Comparison of ENCODE assay signal across 10 cellular contexts in the genomic region with DNA sequence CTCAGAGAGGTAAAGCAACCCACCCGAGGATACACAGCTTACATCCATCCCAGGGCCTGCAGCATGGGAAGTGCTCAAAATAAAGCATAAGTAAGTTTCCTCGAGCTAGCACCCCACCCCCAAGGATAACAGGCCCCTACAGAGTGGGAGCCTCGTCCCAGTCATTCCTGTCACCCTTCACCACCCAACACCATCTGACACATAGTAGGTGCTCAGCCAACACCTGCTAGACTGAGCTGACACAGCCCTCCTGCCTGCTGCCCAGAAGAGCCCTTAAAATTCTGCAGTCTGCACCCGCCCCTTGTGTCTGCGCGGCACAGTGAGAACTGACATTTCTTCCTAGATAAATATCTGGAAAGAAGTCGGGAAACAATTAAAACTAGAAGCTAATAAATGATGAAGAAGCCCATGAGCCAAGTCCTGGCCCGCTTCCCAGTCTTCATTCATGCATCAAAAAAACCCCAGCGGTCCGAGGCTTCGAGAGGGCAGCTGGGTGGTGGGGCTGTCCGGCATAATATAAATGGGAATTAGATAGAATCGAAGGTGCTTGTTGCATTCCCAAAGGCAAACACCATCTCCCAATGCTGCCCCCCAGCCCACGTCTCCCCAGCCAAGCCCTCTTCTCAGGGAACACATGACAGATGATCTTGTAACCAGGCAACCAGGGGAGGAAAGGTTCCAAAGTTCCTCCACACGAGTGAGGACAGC.
DNase-seq lines count a peak whose midpoint lies in the region; ATAC-seq and TF ChIP-seq lines count a peak whose summit lies in the region.
"Had no signal": no experiment of that assay in that cellular context is flagged by ENCODE, and none has a peak within 500 bp of the region (broad histone marks: within the 10 kb centered on the region; RNA-seq: fewer than 3 reads in every experiment).

No MANE protein-coding gene starts in this region.

- H3K27me3 ChIP-seq in CD4-positive, alpha-beta T cell (ENCODE audit: control insufficient read depth, insufficient read depth, low read length), result no peaks in the 10 kb centered on the region
- H3K27me3 ChIP-seq in ovary, result no peaks in the 10 kb centered on the region
- no peaks in the 10 kb centered on the region for H3K27me3 ChIP-seq in mammary epithelial cell (ENCODE audit: insufficient read depth, low read length)

- H3K9ac ChIP-seq in mammary epithelial cell (ENCODE audit: insufficient read depth, low read length), result no peak overlapping the region

- no peak overlapping the region for H3K4me2 ChIP-seq in mammary epithelial cell (ENCODE audit: insufficient read depth, low read depth, low read length)

- BruUV-seq in mammary epithelial cell (replicated peaks; lab: Mats Ljungman, UMichigan), result no TSS peak

- no peaks in the 10 kb centered on the region for H3K9me3 ChIP-seq in CD4-positive, alpha-beta T cell (ENCODE audit: control insufficient read depth, low read length)
- H3K9me3 ChIP-seq in ovary, result no peaks in the 10 kb centered on the region
- no peaks in the 10 kb centered on the region for H3K9me3 ChIP-seq in mammary epithelial cell (replicated peaks; ENCODE audit: insufficient read depth, low read length)

- no peaks in the 10 kb centered on the region for H3K27me3 Mint-ChIP-seq in CD4-positive, alpha-beta T cell
- no peaks in the 10 kb centered on the region for H3K27me3 Mint-ChIP-seq in activated CD4-positive, alpha-beta memory T cell treated with anti-CD3 and anti-CD28 coated beads, Interleukin-2, amount 10 ng/mL, durations not matched to agents 7 days and 5 days

- in situ Hi-C loops in mammary epithelial cell (cut with MboI; ENCODE audit: low sequenced_read_pairs in 2 of 2), result no loop called here

- H3K9me3 Mint-ChIP-seq in CD4-positive, alpha-beta T cell, result no peaks in the 10 kb centered on the region
- H3K9me3 Mint-ChIP-seq in activated CD4-positive, alpha-beta memory T cell treated with anti-CD3 and anti-CD28 coated beads, Interleukin-2, amount 10 ng/mL, durations not matched to agents 7 days and 5 days, result no peaks in the 10 kb centered on the region

- H3K4me3 Mint-ChIP-seq in CD4-positive, alpha-beta T cell, result peak overlapping the region; percentile 89
- H3K4me3 Mint-ChIP-seq in activated CD4-positive, alpha-beta memory T cell treated with anti-CD3 and anti-CD28 coated beads, Interleukin-2, amount 10 ng/mL, durations not matched to agents 7 days and 5 days, result no peak overlapping the region

- H3K4me3 ChIP-seq in ovary, result no peak overlapping the region
- H3K4me3 ChIP-seq in mammary epithelial cell (replicated peaks in 1 of 3; ENCODE audit: insufficient read depth in 1 of 3, low read depth in 2 of 3, low read length in 3 of 3), result no peak overlapping the region

- no peak overlapping the region for H2AFZ ChIP-seq in mammary epithelial cell (ENCODE audit: low read depth, low read length)

- CTCF ChIA-PET in CD4-positive, alpha-beta T cell (lab: Charles Lee), result interaction anchor here (1.5 to 1.7 kb wide), 2 partner anchors 70 to 76 kb away, joined by 4 to 10 read pairs; a partner anchor contains a TSS
- CTCF ChIA-PET in activated CD4-positive, alpha-beta memory T cell treated with anti-CD3 and anti-CD28 coated beads, Interleukin-2, amount 10 ng/mL, durations not matched to agents 7 days and 5 days (lab: Charles Lee), result interaction anchor here (1.4 to 1.6 kb wide), 2 partner anchors 35 to 76 kb away, joined by 3 to 4 read pairs; a partner anchor contains a TSS
- CTCF ChIA-PET in mammary epithelial cell (lab: Charles Lee; ENCODE audit: low non-redundant PET), result interaction anchor here (0.6 kb wide), 1 partner anchor 35 kb away, joined by 5 read pairs; no protein-coding TSS in a partner anchor

- peaks cover 99% of the 10 kb centered on the region for H3K4me1 Mint-ChIP-seq in CD4-positive, alpha-beta T cell (ENCODE audit: low read depth)
- peaks cover 98% of the 10 kb centered on the region for H3K4me1 Mint-ChIP-seq in activated CD4-positive, alpha-beta memory T cell treated with anti-CD3 and anti-CD28 coated beads, Interleukin-2, amount 10 ng/mL, durations not matched to agents 7 days and 5 days

- H3K79me2 ChIP-seq in mammary epithelial cell (ENCODE audit: insufficient read depth, low read length), result peaks cover 32% of the 10 kb centered on the region

- no peak for DNase-seq in CD4-positive, alpha-beta T cell
- peak; percentile 97 for DNase-seq in DMS79 treated with DMSO at 0.1 percent for 48 hours (lab: John Stamatoyannopoulos, UW)
- no peak for DNase-seq in activated CD4-positive, alpha-beta memory T cell treated with anti-CD3 and anti-CD28 coated beads, Interleukin-2, amount 10 ng/mL, durations not matched to agents 7 days and 5 days
- peak; percentile 2 for DNase-seq in glomerular visceral epithelial cell (ENCODE audit: extremely low spot score)
- no peak for DNase-seq in ecto neural progenitor cell (ENCODE audit: low spot score)
- DNase-seq in ovary, result no peak
- DNase-seq in mammary epithelial cell, result no peak
- DNase-seq: stimulated activated CD4-positive, alpha-beta T cell treated with anti-CD3 and anti-CD28 coated beads, Interleukin-4, amount 100 ng/mL, for 1 hour had no signal

- no peak for TF ChIP-seq POLR2A in ovary (IDR thresholded peaks at IDR 0.05)

- POLR2A ChIA-PET in CD4-positive, alpha-beta T cell (lab: Charles Lee), result interaction anchor here (0.7 to 83.0 kb wide), 5 partner anchors 12 to 1035 kb away, joined by 3 to 4389 read pairs (median 4); a partner anchor contains a TSS
- POLR2A ChIA-PET in activated CD4-positive, alpha-beta memory T cell treated with anti-CD3 and anti-CD28 coated beads, Interleukin-2, amount 10 ng/mL, durations not matched to agents 7 days and 5 days (lab: Charles Lee), result interaction anchor here (1.0 to 1.9 kb wide), 12 partner anchors 8 to 75 kb away, joined by 3 to 7 read pairs (median 4); no protein-coding TSS in a partner anchor

- WGBS in ovary, 3 donors, result 46 to 53% (median 52%) methylated on average over 15 of the region's 15 CpGs
- WGBS in mammary epithelial cell (ENCODE audit: low coverage, missing lambda C conversion rate), result 67% methylated on average over 15 of the region's 15 CpGs

- intact Hi-C loops in CD4-positive, alpha-beta T cell (cut with DNase I, micrococcal nuclease), result loop anchor here in 1 of 2 experiments (10.0 kb wide), 1 partner anchor 1001 kb away; no protein-coding TSS in a partner anchor
- intact Hi-C loops in ovary (cut with DNase I), result no loop called here
- intact Hi-C loops in mammary epithelial cell (cut with micrococcal nuclease), result no loop called here

- peak overlapping the region; percentile 95 for H3K27ac Mint-ChIP-seq in CD4-positive, alpha-beta T cell
- H3K27ac Mint-ChIP-seq in activated CD4-positive, alpha-beta memory T cell treated with anti-CD3 and anti-CD28 coated beads, Interleukin-2, amount 10 ng/mL, durations not matched to agents 7 days and 5 days, result peak overlapping the region; percentile 88
- H3K27ac Mint-ChIP-seq: progenitor cell of endocrine pancreas had no signal

- H3K27ac ChIP-seq in CD4-positive, alpha-beta T cell (ENCODE audit: low read depth, low read length), result peak overlapping the region; percentile 83
- H3K27ac ChIP-seq in ovary (no peak overlapping the region), mammary epithelial cell (ENCODE audit: insufficient read depth, low read depth, low read length) (no peak overlapping the region)

- no peak for ATAC-seq in CD4-positive, alpha-beta T cell (ENCODE audit: poor library complexity)
- ATAC-seq: HCT116 had no signal

- dilution Hi-C loops in mammary epithelial cell (cut with HindIII; ENCODE audit: low sequenced_read_pairs), result no loop called here

- peaks cover 93% of the 10 kb centered on the region for H3K36me3 Mint-ChIP-seq in CD4-positive, alpha-beta T cell (ENCODE audit: low read depth)
- peaks cover 65% of the 10 kb centered on the region for H3K36me3 Mint-ChIP-seq in activated CD4-positive, alpha-beta memory T cell treated with anti-CD3 and anti-CD28 coated beads, Interleukin-2, amount 10 ng/mL, durations not matched to agents 7 days and 5 days (ENCODE audit: low read depth)

- H3K4me1 ChIP-seq in ovary (ENCODE audit: insufficient read depth), result peaks cover 4% of the 10 kb centered on the region
- peaks cover 10% of the 10 kb centered on the region for H3K4me1 ChIP-seq in mammary epithelial cell (ENCODE audit: insufficient read depth, low read length)

- no peak for TF ChIP-seq CTCF in CD4-positive, alpha-beta T cell (IDR thresholded peaks at IDR 0.05)
- no peak for TF ChIP-seq CTCF in ovary (IDR thresholded peaks at IDR 0.05)
- TF ChIP-seq CTCF in mammary epithelial cell (conservative IDR thresholded peaks at IDR 0.05 in 1 of 2, IDR thresholded peaks at IDR 0.05 in 1 of 2; ENCODE audit: extremely low read depth in 1 of 2, insufficient read depth in 1 of 2, low read depth in 1 of 2, low read length in 2 of 2), result no peak

- H3K36me3 ChIP-seq in ovary, result no peaks in the 10 kb centered on the region
- H3K36me3 ChIP-seq in mammary epithelial cell (ENCODE audit: insufficient read depth, low read length), result no peaks in the 10 kb centered on the region

- TF ChIP-seq EP300 in ovary (IDR thresholded peaks at IDR 0.05), result no peak

- no peaks in the 10 kb centered on the region for H4K20me1 ChIP-seq in mammary epithelial cell (ENCODE audit: insufficient read depth, low read length)

Comparison
In these comparisons a context has a peak if more than half of its experiments do, and no peak if none do; other contexts are left out.
1. DNase-seq: peak in DMS79 treated with DMSO at 0.1 percent for 48 hours (single experiment) and glomerular visceral epithelial cell (single experiment); none in CD4-positive, alpha-beta T cell (0 of 10), activated CD4-positive, alpha-beta memory T cell treated with anti-CD3 and anti-CD28 coated beads, Interleukin-2, amount 10 ng/mL, durations not matched to agents 7 days and 5 days (single experiment), ecto neural progenitor cell (single experiment), ovary (0 of 5) and mammary epithelial cell (single experiment).